ENCODE assay signal across 1 cellular context in genomic region chr4:153095448-153096204, GRCh38.
TF ChIP-seq lines count a peak whose summit lies in the region.

No MANE protein-coding gene starts in this region.

TF ChIP-seq in HEK293T, 16 proteins besides CTCF, POLR2A, EP300 and RAD21 (continued from another document):
- TF ChIP-seq ELF4 (IDR thresholded peaks at IDR 0.05) (no peak), ARNT (IDR thresholded peaks at IDR 0.05) (no peak)
